Comparison of ENCODE assay signal across 21 cellular contexts in genomic region chr6:9518433-9518832, GRCh38.
DNase-seq lines count a peak whose midpoint lies in the region; ATAC-seq, FAIRE-seq and TF ChIP-seq lines count a peak whose summit lies in the region.
"Had no signal": no experiment of that assay in that cellular context is flagged by ENCODE, and none has a peak within 500 bp of the region (broad histone marks: within the 10 kb centered on the region; RNA-seq: fewer than 3 reads in every experiment).

No MANE protein-coding gene starts in this region.

- H4K20me1 ChIP-seq in GM12878 (ENCODE audit: control insufficient read depth, insufficient read depth): no peaks in the 10 kb centered on the region
- H4K20me1 ChIP-seq: BLaER1 had no signal

- FAIRE-seq in A549 (lab: Jason Lieb, UNC) (no peak), GM12878 (lab: Jason Lieb, UNC) (no peak)
- FAIRE-seq: G401.6 had no signal

- no peak for TF ChIP-seq POLR2A in A549 (IDR thresholded peaks at IDR 0.05; ENCODE audit: low read length)
- no peak for TF ChIP-seq POLR2A in GM12878 (IDR thresholded peaks at IDR 0.05; ENCODE audit: low read depth, low read length)

- H3K27me3 Mint-ChIP-seq in activated T-helper 2 cell treated with anti-CD3 and anti-CD28 coated beads, Interferon-gamma antibody, Interleukin-2, Interleukin-4, amounts not matched to agents 10 μg/mL and 5 μg/mL and 100 μg/mL, durations not matched to agents 14 hours and 24 hours and 36 hours (ENCODE audit: low read depth): no peaks in the 10 kb centered on the region
- H3K27me3 Mint-ChIP-seq: B cell; CD4-positive, CD25-positive, alpha-beta regulatory T cell had no signal

- H2AFZ ChIP-seq in GM12878 (ENCODE audit: control insufficient read depth, low read depth, low read length): no peak overlapping the region
- H2AFZ ChIP-seq: GM23338 had no signal

- no peaks in the 10 kb centered on the region for H3K27me3 ChIP-seq in GM12878 (replicated peaks in 1 of 2; ENCODE audit: control insufficient read depth in 2 of 2, insufficient read depth in 2 of 2, low read length in 1 of 2)
- H3K27me3 ChIP-seq: BLaER1 had no signal

- WGBS in A549 (ENCODE audit: missing lambda C conversion rate): 74% methylated on average over 1 of the region's 1 CpG
- 12% methylated on average over 1 of the region's 1 CpG for WGBS in GM12878 (ENCODE audit: insufficient coverage, insufficient replicate concordance, low lambda C conversion rate, missing lambda C conversion rate)

- TF ChIP-seq CTCF in A549 (IDR thresholded peaks at IDR 0.05) (no peak), HEK293 (tag by site-specific recombination; IDR thresholded peaks at IDR 0.05) (no peak), GM12878 (IDR thresholded peaks at IDR 0.05 in 2 of 3, conservative IDR thresholded peaks at IDR 0.05 in 1 of 3; ENCODE audit: control insufficient read depth in 2 of 3, extremely low read depth in 1 of 3, insufficient read depth in 1 of 3, low read depth in 3 of 3, low read length in 3 of 3) (no peak)

- TF ChIP-seq RAD21 in A549 (conservative IDR thresholded peaks at IDR 0.05 in 1 of 2, IDR thresholded peaks at IDR 0.05 in 1 of 2) (no peak), GM12878 (IDR thresholded peaks at IDR 0.05; ENCODE audit: insufficient read depth, low read depth, low read length) (no peak)

- no peak overlapping the region for H3K4me3 Mint-ChIP-seq in activated T-helper 2 cell treated with anti-CD3 and anti-CD28 coated beads, Interferon-gamma antibody, Interleukin-2, Interleukin-4, amounts not matched to agents 10 μg/mL and 5 μg/mL and 100 μg/mL, durations not matched to agents 14 hours and 24 hours and 36 hours (ENCODE audit: low read depth)
- H3K4me3 Mint-ChIP-seq: B cell; CD4-positive, CD25-positive, alpha-beta regulatory T cell; CD8-positive, alpha-beta T cell; GM23338; H9; HFFc6 had no signal

- intact Hi-C loops in GM12878 (cut with micrococcal nuclease; ENCODE audit: unreplicated experiment): no loop called here
- intact Hi-C loops in activated T-helper 2 cell treated with anti-CD3 and anti-CD28 coated beads, Interferon-gamma antibody, Interleukin-2, Interleukin-4, amounts not matched to agents 10 μg/mL and 5 μg/mL and 100 μg/mL, durations not matched to agents 14 hours and 24 hours and 36 hours (cut with micrococcal nuclease): no loop called here

- H3K4me1 Mint-ChIP-seq in activated T-helper 2 cell treated with anti-CD3 and anti-CD28 coated beads, Interferon-gamma antibody, Interleukin-2, Interleukin-4, amounts not matched to agents 10 μg/mL and 5 μg/mL and 100 μg/mL, durations not matched to agents 14 hours and 24 hours and 36 hours (ENCODE audit: low read depth): peaks cover 3% of the 10 kb centered on the region
- H3K4me1 Mint-ChIP-seq: B cell had no signal

- H3K9me3 ChIP-seq in A549: no peaks in the 10 kb centered on the region
- H3K9me3 ChIP-seq in HEK293 (ENCODE audit: control insufficient read depth, insufficient read depth, low read depth, low read length): no peaks in the 10 kb centered on the region
- no peaks in the 10 kb centered on the region; the same call in 2 of the 3 replicates for H3K9me3 ChIP-seq in GM12878 (replicated peaks; ENCODE audit: control insufficient read depth, insufficient read depth, low read length)
- H3K9me3 ChIP-seq: BLaER1, Caco-2 had no signal

- POLR2A ChIA-PET in A549 (lab: Yijun Ruan, JAX): no interaction called here
- POLR2A ChIA-PET in HEK293 (lab: Yijun Ruan, JAX): no interaction called here
- POLR2A ChIA-PET in GM12878 (lab: Charles Lee): interaction anchor here (1.2 kb wide), 1 partner anchor 248 kb away, joined by 4 read pairs; no protein-coding TSS in a partner anchor

- H3K79me2 ChIP-seq in GM12878 (ENCODE audit: control insufficient read depth, insufficient read depth, low read length): no peaks in the 10 kb centered on the region

- ATAC-seq in A549: no peak
- no peak for ATAC-seq in GM12878
- ATAC-seq in GM19397 (IDR thresholded peaks at IDR 0.05; ENCODE audit: unreplicated experiment): no peak
- ATAC-seq in HG02759 (IDR thresholded peaks at IDR 0.05; ENCODE audit: unreplicated experiment): no peak
- no peak for ATAC-seq in GM18511 (IDR thresholded peaks at IDR 0.05; ENCODE audit: unreplicated experiment)
- ATAC-seq: CD8-positive, alpha-beta T cell; GM23338; HCT116 had no signal

- no peaks in the 10 kb centered on the region for H3K36me3 Mint-ChIP-seq in activated T-helper 2 cell treated with anti-CD3 and anti-CD28 coated beads, Interferon-gamma antibody, Interleukin-2, Interleukin-4, amounts not matched to agents 10 μg/mL and 5 μg/mL and 100 μg/mL, durations not matched to agents 14 hours and 24 hours and 36 hours (ENCODE audit: low read depth)
- H3K36me3 Mint-ChIP-seq: CD4-positive, CD25-positive, alpha-beta regulatory T cell; CD8-positive, alpha-beta T cell had no signal

- H3K9me3 Mint-ChIP-seq in activated T-helper 2 cell treated with anti-CD3 and anti-CD28 coated beads, Interferon-gamma antibody, Interleukin-2, Interleukin-4, amounts not matched to agents 10 μg/mL and 5 μg/mL and 100 μg/mL, durations not matched to agents 14 hours and 24 hours and 36 hours: peaks cover 5% of the 10 kb centered on the region
- H3K9me3 Mint-ChIP-seq: GM23338, H9, HFFc6 had no signal

- RAD21 ChIA-PET in GM12878 (lab: Charles Lee; ENCODE audit: unreplicated experiment): interaction anchor here (0.6 to 1.3 kb wide), 2 partner anchors 11 to 53 kb away, joined by 3 to 4 read pairs; no protein-coding TSS in a partner anchor

- DNase-seq in A549 (ENCODE audit: low read depth in 1 of 2, low spot score in 1 of 2) (no peak), GM12878 (ENCODE audit: low read depth, low spot score) (no peak), epithelial cell of prostate (ENCODE audit: low read depth, low spot score) (no peak)
- DNase-seq in activated T-helper 2 cell treated with anti-CD3 and anti-CD28 coated beads, Interferon-gamma antibody, Interleukin-2, Interleukin-4, amounts not matched to agents 10 μg/mL and 5 μg/mL and 100 μg/mL, durations not matched to agents 14 hours and 24 hours and 36 hours (ENCODE audit: low spot score): no peak
- DNase-seq: Caco-2; CD4-positive, CD25-positive, alpha-beta regulatory T cell; CD8-positive, alpha-beta T cell; DMS153; DND-41; H9; HFFc6 had no signal

- H3K4me3 ChIP-seq in A549: no peak overlapping the region
- H3K4me3 ChIP-seq in HEK293 (ENCODE audit: low read depth, low read length): no peak overlapping the region
- no peak overlapping the region for H3K4me3 ChIP-seq in GM12878
- H3K4me3 ChIP-seq: BLaER1, GM23338 had no signal

- in situ Hi-C loops in GM12878 (cut with MboI): no loop called here

- H3K9ac ChIP-seq in GM12878 (ENCODE audit: control insufficient read depth, insufficient read depth, low read length): no peak overlapping the region
- H3K9ac ChIP-seq: BLaER1 had no signal

- SMC1A ChIA-PET in GM12878 (lab: Charles Lee; ENCODE audit: uncharacterized antibody, unreplicated experiment): interaction anchor here (0.6 to 1.1 kb wide), 4 partner anchors 10 to 20 kb away, joined by 3 to 4 read pairs (median 3); no protein-coding TSS in a partner anchor

- no peak overlapping the region for H3K4me2 ChIP-seq in A549
- H3K4me2 ChIP-seq in GM12878 (ENCODE audit: control insufficient read depth, insufficient read depth): no peak overlapping the region
- H3K4me2 ChIP-seq: BLaER1, GM23338 had no signal

- no peak for TF ChIP-seq EP300 in A549 (IDR thresholded peaks at IDR 0.05)
- TF ChIP-seq EP300 in GM12878 (IDR thresholded peaks at IDR 0.05; ENCODE audit: borderline replicate concordance in 1 of 2, control insufficient read depth in 1 of 2, low read depth in 2 of 2, low read length in 2 of 2): no peak

- H3K4me1 ChIP-seq in A549 (peaks cover 35% of the 10 kb centered on the region), HEK293 (ENCODE audit: control insufficient read depth, insufficient read depth, low read length) (no peaks in the 10 kb centered on the region), GM12878 (ENCODE audit: control insufficient read depth, insufficient read depth, low read length) (no peaks in the 10 kb centered on the region)
- H3K4me1 ChIP-seq: BLaER1 had no signal

- no peak overlapping the region for H3K27ac ChIP-seq in A549
- H3K27ac ChIP-seq in HEK293 (ENCODE audit: extremely low read depth, low read depth, low read length): no peak overlapping the region
- H3K27ac ChIP-seq in GM12878 (ENCODE audit: control insufficient read depth, insufficient read depth): no peak overlapping the region
- H3K27ac ChIP-seq in epithelial cell of prostate: peak overlapping the region; percentile 35
- H3K27ac ChIP-seq: BLaER1, C4-2B had no signal

- H3K27ac Mint-ChIP-seq in activated T-helper 2 cell treated with anti-CD3 and anti-CD28 coated beads, Interferon-gamma antibody, Interleukin-2, Interleukin-4, amounts not matched to agents 10 μg/mL and 5 μg/mL and 100 μg/mL, durations not matched to agents 14 hours and 24 hours and 36 hours: no peak overlapping the region
- H3K27ac Mint-ChIP-seq: B cell; CD4-positive, CD25-positive, alpha-beta regulatory T cell; CD8-positive, alpha-beta T cell; GM23338; H9; HFFc6 had no signal

- CTCF ChIA-PET in A549 (lab: Yijun Ruan, JAX): no interaction called here
- CTCF ChIA-PET in HEK293 (lab: Yijun Ruan, JAX): interaction anchor here (0.7 kb wide), 1 partner anchor 962 kb away, joined by 4 read pairs; no protein-coding TSS in a partner anchor
- CTCF ChIA-PET in GM12878 (lab: Yijun Ruan, JAX): interaction anchor here (1.8 kb wide), 1 partner anchor 11 kb away, joined by 11 read pairs; no protein-coding TSS in a partner anchor

- H3K36me3 ChIP-seq in HEK293 (ENCODE audit: control insufficient read depth in 2 of 2, insufficient read depth in 1 of 2, low read length in 2 of 2) (no peaks in the 10 kb centered on the region), GM12878 (ENCODE audit: control insufficient read depth in 2 of 2, insufficient read depth in 2 of 2, low read length in 1 of 2) (no peaks in the 10 kb centered on the region)
- H3K36me3 ChIP-seq: BLaER1 had no signal

- no TSS peak for BruUV-seq in GM12878 (replicated peaks; lab: Mats Ljungman, UMichigan)

TF ChIP-seq in A549, 52 proteins besides CTCF, POLR2A, EP300 and RAD21 (continues in another document):
- TF ChIP-seq MAFK (IDR thresholded peaks at IDR 0.05; ENCODE audit: partially characterized antibody): peak; percentile 66
- TF ChIP-seq EHMT2 (IDR thresholded peaks at IDR 0.05; ENCODE audit: low read depth): no peak
- TF ChIP-seq FOSL2 (IDR thresholded peaks at IDR 0.05): no peak
- no peak for TF ChIP-seq FOSL2 (CRISPR knock-in tag; IDR thresholded peaks at IDR 0.05)
- no peak for TF ChIP-seq JUNB (IDR thresholded peaks at IDR 0.05)

TF ChIP-seq in GM12878, 131 proteins besides CTCF, POLR2A, EP300 and RAD21 (continues in another document):
- TF ChIP-seq NFYA (IDR thresholded peaks at IDR 0.05; ENCODE audit: borderline replicate concordance, low read depth, low read length): no peak
- peak; percentile 51 for TF ChIP-seq ATF7 (IDR thresholded peaks at IDR 0.05; ENCODE audit: low read depth)
- TF ChIP-seq ETV6 (conservative IDR thresholded peaks at IDR 0.05 in 1 of 2, IDR thresholded peaks at IDR 0.05 in 1 of 2; ENCODE audit: borderline replicate concordance in 1 of 2, low read depth in 1 of 2): no peak
- no peak for TF ChIP-seq SUZ12 (IDR thresholded peaks at IDR 0.05; ENCODE audit: unreplicated experiment)
- no peak for TF ChIP-seq BRCA1 (IDR thresholded peaks at IDR 0.05; ENCODE audit: low read depth, low read length)
- TF ChIP-seq RBBP5 (conservative IDR thresholded peaks at IDR 0.05): no peak
- TF ChIP-seq SIN3A (IDR thresholded peaks at IDR 0.05; ENCODE audit: low read depth, low read length): no peak
